In genomic region chr11:65888163-65888814, GRCh38 we compare ENCODE assay signal across 1 cellular context.
TF ChIP-seq lines count a peak whose summit lies in the region.

FIBP (minus strand) TSS chr11:65888471; CDS start chr11:65888418, 53 bp downstream.

TF ChIP-seq in H1, 55 proteins besides CTCF, POLR2A, EP300 and RAD21:
- TF ChIP-seq SIN3A (conservative IDR thresholded peaks at IDR 0.05 in 1 of 2, IDR thresholded peaks at IDR 0.05 in 1 of 2; ENCODE audit: low read depth in 1 of 2, low read length in 2 of 2) (peak; percentile 65 to 78; a peak in 2 of 4 replicates), GTF2F1 (IDR thresholded peaks at IDR 0.05; ENCODE audit: borderline replicate concordance, low read depth, low read length) (peak; percentile 34; the same call in 1 of the 2 replicates), TAF1 (IDR thresholded peaks at IDR 0.05; ENCODE audit: low read depth, low read length) (peak; percentile 77), CHD7 (IDR thresholded peaks at IDR 0.05; ENCODE audit: insufficient replicate concordance, low read length) (no peak), ZNF274 (IDR thresholded peaks at IDR 0.05; ENCODE audit: borderline replicate concordance, extremely low read depth, low read length) (no peak), POU5F1 (IDR thresholded peaks at IDR 0.05; ENCODE audit: low read depth, low read length) (no peak), TEAD4 (IDR thresholded peaks at IDR 0.05; ENCODE audit: low read depth, low read length) (0 out of 2 replicates have a peak, but pooled peaks have one; percentile 69), CREB1 (IDR thresholded peaks at IDR 0.05) (peak; percentile 92), ASH2L (IDR thresholded peaks at IDR 0.05; ENCODE audit: low read length) (peak; percentile 60), NRF1 (IDR thresholded peaks at IDR 0.05; ENCODE audit: low read depth, low read length) (no peak), HDAC2 (IDR thresholded peaks at IDR 0.05; ENCODE audit: borderline replicate concordance in 1 of 2, low read depth in 2 of 2, low read length in 2 of 2) (peak in 1 of 2 experiments; percentile 31; a peak in 1 of 4 replicates), BACH1 (IDR thresholded peaks at IDR 0.05; ENCODE audit: low read length) (peak; percentile 57; the same call in 1 of the 2 replicates), CHD1 (IDR thresholded peaks at IDR 0.05; ENCODE audit: low read depth, low read length) (no peak), MAFK (IDR thresholded peaks at IDR 0.05; ENCODE audit: low read depth, low read length) (no peak), SIRT6 (IDR thresholded peaks at IDR 0.05; ENCODE audit: low read length) (no peak), USF2 (IDR thresholded peaks at IDR 0.05; ENCODE audit: low read length) (no peak), RBBP5 (IDR thresholded peaks at IDR 0.05; ENCODE audit: borderline replicate concordance, low read depth, low read length) (peak; percentile 65; the same call in 1 of the 2 replicates), PHF8 (conservative IDR thresholded peaks at IDR 0.05; ENCODE audit: low read depth, low read length) (peak; percentile 89), E2F6 (IDR thresholded peaks at IDR 0.05) (peak; percentile 29; the same call in 1 of the 2 replicates), YY1 (IDR thresholded peaks at IDR 0.05; ENCODE audit: low read depth, low read length) (peak; percentile 85), RNF2 (IDR thresholded peaks at IDR 0.05; ENCODE audit: borderline replicate concordance, low read depth, low read length, missing control alignments, poor library complexity, severe bottlenecking) (no peak), EGR1 (IDR thresholded peaks at IDR 0.05; ENCODE audit: borderline replicate concordance, low read depth, low read length) (peak; percentile 88), TCF12 (IDR thresholded peaks at IDR 0.05; ENCODE audit: low read depth, low read length) (0 out of 2 replicates have a peak, but pooled peaks have one; percentile 3), POLR2AphosphoS5 (IDR thresholded peaks at IDR 0.05; ENCODE audit: low read depth, low read length) (peak; percentile 72), TAF7 (optimal IDR thresholded peaks at IDR 0.05; ENCODE audit: borderline replicate concordance, low read depth, low read length) (peak; percentile 89), TBP (IDR thresholded peaks at IDR 0.05; ENCODE audit: low read depth, low read length) (peak; percentile 60; the same call in 1 of the 2 replicates), JUN (IDR thresholded peaks at IDR 0.05; ENCODE audit: low read depth, low read length) (no peak), KDM4A (IDR thresholded peaks at IDR 0.05; ENCODE audit: low read depth, low read length, severe bottlenecking) (peak; percentile 84), KDM5A (IDR thresholded peaks at IDR 0.05; ENCODE audit: low read length) (peak; percentile 54; the same call in 1 of the 2 replicates), EZH2 (IDR thresholded peaks at IDR 0.05; ENCODE audit: low read depth, low read length, severe bottlenecking) (no peak), CHD2 (IDR thresholded peaks at IDR 0.05; ENCODE audit: low read length) (no peak), NANOG (IDR thresholded peaks at IDR 0.05; ENCODE audit: insufficient read depth, low read depth, low read length, poor library complexity, severe bottlenecking) (no peak), GABPA (IDR thresholded peaks at IDR 0.05; ENCODE audit: borderline replicate concordance, insufficient read depth, low read length) (peak; percentile 91), RXRA (IDR thresholded peaks at IDR 0.05; ENCODE audit: insufficient read depth, low read depth, low read length) (no peak), SP2 (IDR thresholded peaks at IDR 0.05; ENCODE audit: low read length) (no peak), SRF (IDR thresholded peaks at IDR 0.05; ENCODE audit: low read depth, low read length) (peak; percentile 64)
- TF ChIP-seq, protein P1, sequence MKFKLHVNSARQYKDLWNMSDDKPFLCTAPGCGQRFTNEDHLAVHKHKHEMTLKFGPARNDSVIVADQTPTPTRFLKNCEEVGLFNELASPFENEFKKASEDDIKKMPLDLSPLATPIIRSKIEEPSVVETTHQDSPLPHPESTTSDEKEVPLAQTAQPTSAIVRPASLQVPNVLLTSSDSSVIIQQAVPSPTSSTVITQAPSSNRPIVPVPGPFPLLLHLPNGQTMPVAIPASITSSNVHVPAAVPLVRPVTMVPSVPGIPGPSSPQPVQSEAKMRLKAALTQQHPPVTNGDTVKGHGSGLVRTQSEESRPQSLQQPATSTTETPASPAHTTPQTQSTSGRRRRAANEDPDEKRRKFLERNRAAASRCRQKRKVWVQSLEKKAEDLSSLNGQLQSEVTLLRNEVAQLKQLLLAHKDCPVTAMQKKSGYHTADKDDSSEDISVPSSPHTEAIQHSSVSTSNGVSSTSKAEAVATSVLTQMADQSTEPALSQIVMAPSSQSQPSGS (IDR thresholded peaks at IDR 0.05; ENCODE audit: low read length) = no peak
- TF ChIP-seq, protein P2, sequence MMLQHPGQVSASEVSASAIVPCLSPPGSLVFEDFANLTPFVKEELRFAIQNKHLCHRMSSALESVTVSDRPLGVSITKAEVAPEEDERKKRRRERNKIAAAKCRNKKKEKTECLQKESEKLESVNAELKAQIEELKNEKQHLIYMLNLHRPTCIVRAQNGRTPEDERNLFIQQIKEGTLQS (IDR thresholded peaks at IDR 0.05; ENCODE audit: insufficient read depth, low read depth, low read length) = peak; percentile 56; the same call in 1 of the 2 replicates
- TF ChIP-seq, protein P3, sequence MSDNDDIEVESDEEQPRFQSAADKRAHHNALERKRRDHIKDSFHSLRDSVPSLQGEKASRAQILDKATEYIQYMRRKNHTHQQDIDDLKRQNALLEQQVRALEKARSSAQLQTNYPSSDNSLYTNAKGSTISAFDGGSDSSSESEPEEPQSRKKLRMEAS (IDR thresholded peaks at IDR 0.05) = peak; percentile 69; the same call in 1 of the 2 replicates
